In the genomic region with DNA sequence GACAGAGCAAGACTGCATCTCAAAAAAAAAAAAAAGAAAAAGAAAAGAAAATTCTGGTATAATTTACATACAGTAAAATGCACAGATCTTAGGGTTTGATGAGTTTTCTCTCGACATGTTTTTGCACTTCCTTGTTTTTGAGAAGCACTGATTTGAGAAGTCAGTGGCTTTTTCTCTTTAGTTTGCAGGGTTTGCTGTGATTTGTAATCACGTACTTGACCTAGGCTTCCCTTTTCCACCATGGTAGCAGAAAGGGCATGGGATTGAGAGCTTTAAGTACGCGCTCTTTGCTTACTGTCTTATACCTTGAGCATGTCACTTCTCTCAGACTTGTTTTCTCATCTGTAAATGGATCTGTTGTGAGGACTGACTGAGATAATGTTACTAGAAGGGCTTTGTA, we compare ENCODE assay signal across 16 cellular contexts. TPM values are rescaled to one million over a fixed set of nuclear protein-coding genes. Genes with fewer than 3 reads are reported as not detected.
DNase-seq lines count a peak whose midpoint lies in the region; ATAC-seq, FAIRE-seq and TF ChIP-seq lines count a peak whose summit lies in the region.
"Had no signal": no experiment of that assay in that cellular context is flagged by ENCODE, and none has a peak within 500 bp of the region (broad histone marks: within the 10 kb centered on the region; RNA-seq: fewer than 3 reads in every experiment).

No MANE protein-coding gene starts in this region.

- DNase-seq in activated naive CD4-positive, alpha-beta T cell treated with anti-CD3 and anti-CD28 coated beads, Interleukin-2, amount 10 ng/mL, durations not matched to agents 7 days and 5 days, result no peak
- DNase-seq in activated naive CD4-positive, alpha-beta T cell treated with anti-CD3 and anti-CD28 coated beads, Interleukin-2, amount 50 U/mL, for 16 hours, result no peak
- DNase-seq in OCI-M1 (lab: John Stamatoyannopoulos, UW) (peak; percentile 26), endothelial cell (ENCODE audit: low spot score) (no peak), frontal cortex (ENCODE audit: low spot score in 2 of 2) (no peak)
- DNase-seq in central memory CD8-positive, alpha-beta T cell (ENCODE audit: low spot score in 2 of 2), result no peak
- no peak for DNase-seq in stimulated activated naive B cell treated with anti-CD40 and anti-IgM and Interleukin-4, amounts not matched to agents 10 μg/mL and 1 μg/mL and 100 μg/mL, for 72 hours
- DNase-seq: activated CD8-positive, alpha-beta memory T cell treated with anti-CD3 and anti-CD28 coated beads, Interleukin-2, amount 50 U/mL, for 48 hours; body of pancreas; NCI-H1694; NCI-H524 treated with DMSO at 0.1 percent for 48 hours had no signal

- TF ChIP-seq CTCF in endothelial cell (IDR thresholded peaks at IDR 0.05; ENCODE audit: unreplicated experiment), result no peak

- peaks cover 45% of the 10 kb centered on the region for H3K4me1 Mint-ChIP-seq in activated naive CD4-positive, alpha-beta T cell treated with anti-CD3 and anti-CD28 coated beads, Interleukin-2, amount 10 ng/mL, durations not matched to agents 7 days and 5 days
- peaks cover 23% of the 10 kb centered on the region for H3K4me1 Mint-ChIP-seq in central memory CD8-positive, alpha-beta T cell
- H3K4me1 Mint-ChIP-seq in stimulated activated naive B cell treated with anti-CD40 and anti-IgM and Interleukin-4, amounts not matched to agents 10 μg/mL and 1 μg/mL and 100 μg/mL, for 72 hours, result peaks cover 22 to 52% of the 10 kb centered on the region in 2 donors
- H3K4me1 Mint-ChIP-seq in endothelial cell (ENCODE audit: unreplicated experiment), result peaks cover 22% of the 10 kb centered on the region

- H3K36me3 Mint-ChIP-seq in activated naive CD4-positive, alpha-beta T cell treated with anti-CD3 and anti-CD28 coated beads, Interleukin-2, amount 10 ng/mL, durations not matched to agents 7 days and 5 days, result peaks cover 42% of the 10 kb centered on the region
- H3K36me3 Mint-ChIP-seq in central memory CD8-positive, alpha-beta T cell (ENCODE audit: insufficient read depth), result peaks cover 58% of the 10 kb centered on the region
- H3K36me3 Mint-ChIP-seq in stimulated activated naive B cell treated with anti-CD40 and anti-IgM and Interleukin-4, amounts not matched to agents 10 μg/mL and 1 μg/mL and 100 μg/mL, for 72 hours, result peaks cover 29 to 43% of the 10 kb centered on the region in 2 donors
- peaks cover 21% of the 10 kb centered on the region for H3K36me3 Mint-ChIP-seq in endothelial cell (ENCODE audit: low read depth, unreplicated experiment)

- no peak for FAIRE-seq in frontal cortex (lab: Jason Lieb, UNC)
- FAIRE-seq: urothelium cell line had no signal

- no peaks in the 10 kb centered on the region for H3K9me3 Mint-ChIP-seq in activated naive CD4-positive, alpha-beta T cell treated with anti-CD3 and anti-CD28 coated beads, Interleukin-2, amount 10 ng/mL, durations not matched to agents 7 days and 5 days
- no peaks in the 10 kb centered on the region for H3K9me3 Mint-ChIP-seq in central memory CD8-positive, alpha-beta T cell
- H3K9me3 Mint-ChIP-seq in stimulated activated naive B cell treated with anti-CD40 and anti-IgM and Interleukin-4, amounts not matched to agents 10 μg/mL and 1 μg/mL and 100 μg/mL, for 72 hours, result peaks cover 0 to 3% of the 10 kb centered on the region in 2 donors
- no peaks in the 10 kb centered on the region for H3K9me3 Mint-ChIP-seq in endothelial cell (ENCODE audit: unreplicated experiment)

- ATAC-seq in central memory CD8-positive, alpha-beta T cell (replicated peaks; ENCODE audit: extremely low read depth, poor library complexity, severe bottlenecking), result no peak
- ATAC-seq in stimulated activated naive B cell treated with anti-CD40 and anti-IgM and Interleukin-4, amounts not matched to agents 10 μg/mL and 1 μg/mL and 100 μg/mL, for 72 hours (replicated peaks), result no peak
- no peak for ATAC-seq in GM21526 (IDR thresholded peaks at IDR 0.05; ENCODE audit: low FRiP score, unreplicated experiment)
- ATAC-seq: body of pancreas had no signal

- no peak overlapping the region for H3K27ac Mint-ChIP-seq in activated naive CD4-positive, alpha-beta T cell treated with anti-CD3 and anti-CD28 coated beads, Interleukin-2, amount 10 ng/mL, durations not matched to agents 7 days and 5 days
- peak overlapping the region; percentile 35 for H3K27ac Mint-ChIP-seq in central memory CD8-positive, alpha-beta T cell (ENCODE audit: low read depth)
- H3K27ac Mint-ChIP-seq in stimulated activated naive B cell treated with anti-CD40 and anti-IgM and Interleukin-4, amounts not matched to agents 10 μg/mL and 1 μg/mL and 100 μg/mL, for 72 hours, result peak overlapping the region; percentile 67
- H3K27ac Mint-ChIP-seq in endothelial cell (ENCODE audit: unreplicated experiment), result no peak overlapping the region

- peak overlapping the region; percentile 33 for H3K4me3 Mint-ChIP-seq in activated naive CD4-positive, alpha-beta T cell treated with anti-CD3 and anti-CD28 coated beads, Interleukin-2, amount 10 ng/mL, durations not matched to agents 7 days and 5 days
- H3K4me3 Mint-ChIP-seq in central memory CD8-positive, alpha-beta T cell, result peak overlapping the region; percentile 55
- peak overlapping the region; percentile 41 to 59 for H3K4me3 Mint-ChIP-seq in stimulated activated naive B cell treated with anti-CD40 and anti-IgM and Interleukin-4, amounts not matched to agents 10 μg/mL and 1 μg/mL and 100 μg/mL, for 72 hours
- no peak overlapping the region for H3K4me3 Mint-ChIP-seq in endothelial cell (ENCODE audit: unreplicated experiment)

- H3K27me3 Mint-ChIP-seq in activated naive CD4-positive, alpha-beta T cell treated with anti-CD3 and anti-CD28 coated beads, Interleukin-2, amount 10 ng/mL, durations not matched to agents 7 days and 5 days, result peaks cover 3% of the 10 kb centered on the region
- no peaks in the 10 kb centered on the region for H3K27me3 Mint-ChIP-seq in central memory CD8-positive, alpha-beta T cell
- no peaks in the 10 kb centered on the region for H3K27me3 Mint-ChIP-seq in stimulated activated naive B cell treated with anti-CD40 and anti-IgM and Interleukin-4, amounts not matched to agents 10 μg/mL and 1 μg/mL and 100 μg/mL, for 72 hours
- H3K27me3 Mint-ChIP-seq in endothelial cell (ENCODE audit: unreplicated experiment), result peaks cover 8% of the 10 kb centered on the region
- H3K27me3 Mint-ChIP-seq: progenitor cell of endocrine pancreas had no signal

- CTCF ChIA-PET in activated naive CD4-positive, alpha-beta T cell treated with anti-CD3 and anti-CD28 coated beads, Interleukin-2, amount 10 ng/mL, durations not matched to agents 7 days and 5 days (lab: Charles Lee), result interaction anchor here (1.1 kb wide), 1 partner anchor 48 kb away, joined by 3 read pairs; no protein-coding TSS in a partner anchor

RNA-seq across cellular contexts. Expression of gene VHL, which starts 4.1 kb away (rescaled TPM):
- total RNA-seq in endothelial cell (ENCODE audit: unreplicated experiment) (66.3 TPM), frontal cortex (123 TPM)

RNA-seq across cellular contexts. Expression of gene IRAK2, which starts 19.0 kb away (rescaled TPM):
- total RNA-seq in endothelial cell (ENCODE audit: unreplicated experiment) (1.1 TPM), frontal cortex (3.3 TPM)

RNA-seq across cellular contexts. Expression of gene BRK1, which starts 30.2 kb away (rescaled TPM):
- 203 TPM for total RNA-seq in endothelial cell (ENCODE audit: unreplicated experiment)
- 92.9 TPM for total RNA-seq in frontal cortex

RNA-seq across cellular contexts. Expression of gene FANCD2OS, which starts 37.6 kb away (rescaled TPM):
- total RNA-seq in endothelial cell (ENCODE audit: unreplicated experiment), result not detected
- not detected for total RNA-seq in frontal cortex
- total RNA-seq: body of pancreas, Daoy, fibroblast of villous mesenchyme, progenitor cell of endocrine pancreas had no signal

Comparison
In these comparisons a context has a peak if more than half of its experiments do, and no peak if none do; other contexts are left out.
1. H3K27ac Mint-ChIP-seq: peak in central memory CD8-positive, alpha-beta T cell (single experiment) and stimulated activated naive B cell treated with anti-CD40 and anti-IgM and Interleukin-4, amounts not matched to agents 10 μg/mL and 1 μg/mL and 100 μg/mL, for 72 hours (single experiment); none in activated naive CD4-positive, alpha-beta T cell treated with anti-CD3 and anti-CD28 coated beads, Interleukin-2, amount 10 ng/mL, durations not matched to agents 7 days and 5 days (single experiment) and endothelial cell (single experiment).